In genomic region chr9:92411159-92411558, GRCh38 we compare ENCODE assay signal across 14 cellular contexts. TPM values are rescaled to one million over a fixed set of nuclear protein-coding genes. Genes with fewer than 3 reads are reported as not detected.
DNase-seq lines count a peak whose midpoint lies in the region; ATAC-seq, FAIRE-seq and TF ChIP-seq lines count a peak whose summit lies in the region.
"Not testable (repeated sequence)": the region's sequence is repeated elsewhere in the genome, so short reads cannot be mapped to it uniquely, and the experiment has no call there.
"Had no signal": no experiment of that assay in that cellular context is flagged by ENCODE, and none has a peak within 500 bp of the region (broad histone marks: within the 10 kb centered on the region; RNA-seq: fewer than 3 reads in every experiment).

No MANE protein-coding gene starts in this region.

- not testable (repeated sequence) for H2BK12ac ChIP-seq in mesenchymal stem cell (ENCODE audit: low read length in 2 of 2)

- CTCF ChIA-PET in RWPE1 (lab: Yijun Ruan, JAX): interaction anchor here (0.7 kb wide), 1 partner anchor 330 kb away, joined by 3 read pairs; no protein-coding TSS in a partner anchor

- H2AK5ac ChIP-seq in mesenchymal stem cell (ENCODE audit: low read length, severe bottlenecking): not testable (repeated sequence)

- H4K8ac ChIP-seq in mesenchymal stem cell (ENCODE audit: low read length): not testable (repeated sequence)

- H3K4me2 ChIP-seq in mesenchymal stem cell (ENCODE audit: low read length, poor library complexity, severe bottlenecking): not testable (repeated sequence)

- not testable (repeated sequence) for H3K23ac ChIP-seq in mesenchymal stem cell (ENCODE audit: low read length in 2 of 2)

- not testable (repeated sequence) for H3K79me1 ChIP-seq in mesenchymal stem cell (replicated peaks; ENCODE audit: low read length, poor library complexity, severe bottlenecking)

- not testable (repeated sequence) for TF ChIP-seq CTCF in RWPE1 (conservative IDR thresholded peaks at IDR 0.05; ENCODE audit: low read depth); left ventricle myocardium inferior (IDR thresholded peaks at IDR 0.05; ENCODE audit: borderline replicate concordance)

- peak overlapping the region; percentile 32 for H3K9ac ChIP-seq in mesenchymal stem cell (ENCODE audit: low read length)

- H4K91ac ChIP-seq in mesenchymal stem cell (ENCODE audit: low read length): not testable (repeated sequence)

- ATAC-seq in sciatic nerve: peak; percentile 25

- not testable (repeated sequence) for H2AFZ ChIP-seq in mesenchymal stem cell (ENCODE audit: low read depth, low read length)

- H3K14ac ChIP-seq in mesenchymal stem cell (ENCODE audit: low read length in 2 of 2): not testable (repeated sequence)

- POLR2A ChIA-PET in RWPE1 (lab: Yijun Ruan, JAX; ENCODE audit: low non-redundant PET): not testable (repeated sequence)

- H3K27me3 ChIP-seq in MG63; left ventricle myocardium inferior (ENCODE audit: low read depth); mesenchymal stem cell (ENCODE audit: control insufficient read depth in 1 of 2, insufficient read depth in 1 of 2, low read length in 2 of 2): not testable (repeated sequence)

- H2BK120ac ChIP-seq in mesenchymal stem cell (ENCODE audit: low read depth, low read length): not testable (repeated sequence)

- H3K36me3 ChIP-seq in MG63; left ventricle myocardium inferior; mesenchymal stem cell (ENCODE audit: control insufficient read depth in 1 of 2, insufficient read depth in 2 of 2, low read depth in 1 of 2, low read length in 2 of 2): not testable (repeated sequence)

- H3K4ac ChIP-seq in mesenchymal stem cell (ENCODE audit: low read depth in 1 of 2, low read length in 2 of 2): not testable (repeated sequence)

- H3K27ac ChIP-seq in RWPE1 (0 out of 2 replicates have a peak overlapping the region, but pooled peaks have one; percentile 10), left ventricle myocardium inferior (replicated peaks) (peak overlapping the region; percentile 24)
- not testable (repeated sequence) for H3K27ac ChIP-seq in mesenchymal stem cell (ENCODE audit: low read length, poor library complexity, severe bottlenecking)

- 84% methylated on average over 4 of the region's 4 CpGs for WGBS in mesenchymal stem cell

- H2BK15ac ChIP-seq in mesenchymal stem cell (ENCODE audit: low read depth, poor library complexity, severe bottlenecking): not testable (repeated sequence)

- intact Hi-C loops in left ventricle myocardium inferior (cut with micrococcal nuclease); sciatic nerve (cut with DNase I): not testable (repeated sequence)

- H3K4me1 ChIP-seq in left ventricle myocardium inferior: peaks cover 13% of the 10 kb centered on the region
- H3K4me1 ChIP-seq in mesenchymal stem cell (ENCODE audit: control insufficient read depth, insufficient read depth, low read depth, low read length): not testable (repeated sequence)

- FAIRE-seq in endometrium (lab: Jason Lieb, UNC): peak; percentile 26

- not testable (repeated sequence) for H2BK5ac ChIP-seq in mesenchymal stem cell (ENCODE audit: low read depth, low read length, poor library complexity, severe bottlenecking)

- H3K4me3 ChIP-seq in MG63; left ventricle myocardium inferior; mesenchymal stem cell (ENCODE audit: insufficient read depth in 1 of 2, low read depth in 1 of 2, low read length in 2 of 2): not testable (repeated sequence)

- H3K9me3 ChIP-seq in MG63; left ventricle myocardium inferior (replicated peaks); mesenchymal stem cell (ENCODE audit: control insufficient read depth, low read length): not testable (repeated sequence)

- DNase-seq in EL (peak; percentile 15), MG63 (peak; percentile 8)
- DNase-seq in RWPE1 (ENCODE audit: low spot score); left ventricle myocardium inferior; mesenchymal stem cell; sciatic nerve (ENCODE audit: low spot score): not testable (repeated sequence)

- H3K18ac ChIP-seq in mesenchymal stem cell (ENCODE audit: low read depth in 1 of 2, low read length in 2 of 2): not testable (repeated sequence)

RNA-seq across cellular contexts. Expression of gene OGN, which starts 6.8 kb away (rescaled TPM):
- 0.33 TPM in 1 of 2 replicates, not detected in the other for total RNA-seq in MG63 (2014; rRNA removed; shearing (Covaris generic); ENCODE audit: low replicate concordance)
- 19.2 TPM for total RNA-seq in left ventricle myocardium inferior
- polyA plus RNA-seq in mesenchymal stem cell (2013, experiment 1 of 2): not detected
- polyA plus RNA-seq in mesenchymal stem cell (2013, experiment 2 of 2): 0.03 TPM
- total RNA-seq in sciatic nerve: 71.7 TPM
- total RNA-seq: A172, Calu3, Daoy, GM23338, H7, HT-29 had no signal

RNA-seq across cellular contexts. Expression of gene OMD, which starts 13.1 kb away (rescaled TPM):
- not detected in 2 replicates for total RNA-seq in MG63 (2014; rRNA removed; shearing (Covaris generic); ENCODE audit: low replicate concordance)
- 6.4 TPM for total RNA-seq in left ventricle myocardium inferior
- polyA plus RNA-seq in mesenchymal stem cell (2013, experiment 1 of 2): not detected
- not detected for polyA plus RNA-seq in mesenchymal stem cell (2013, experiment 2 of 2)
- 35.7 TPM for total RNA-seq in sciatic nerve
- total RNA-seq: A172; CD4-positive, alpha-beta T cell; Daoy; GM23338; H7; HT-29 had no signal

Comparison
In these comparisons a context has a peak if more than half of its experiments do, and no peak if none do; other contexts are left out.
1. RNA of gene OGN, which starts 6.8 kb away (total RNA-seq): 71.7 TPM in sciatic nerve (single experiment) and 19.2 TPM in left ventricle myocardium inferior (single experiment); 0.33 TPM in MG63; every median in the first group is over 10 times any median in the second.